In genomic region chr7:91719008-91719407, GRCh38 we compare ENCODE assay signal across 34 cellular contexts.
"Had no signal": no experiment of that assay in that cellular context is flagged by ENCODE, and none has a peak within 500 bp of the region (broad histone marks: within the 10 kb centered on the region; RNA-seq: fewer than 3 reads in every experiment).

No MANE protein-coding gene starts in this region.

- ATAC-seq: activated CD8-positive, alpha-beta T cell treated with anti-CD3 and anti-CD28 coated beads for 36 hours; activated naive CD4-positive, alpha-beta T cell treated with anti-CD3 and anti-CD28 coated beads, Interleukin-2, amount 50 U/mL, for 72 hours; activated T-cell treated with anti-CD3 and anti-CD28 coated beads, Interleukin-2, amount 50 U/mL, for 4 hours; activated T-cell treated with anti-CD3 and anti-CD28 coated beads, Interleukin-2, amount 50 U/mL, for 72 hours; activated T-helper 17 cell treated with anti-CD3 and anti-CD28 coated beads, Interleukin-2, amount 50 U/mL, for 72 hours had no signal

- H3K27ac Mint-ChIP-seq: activated B cell treated with CpG ODN at 0.5 μM for 24 hours; activated CD4-positive, alpha-beta memory T cell treated with anti-CD3 and anti-CD28 coated beads for 36 hours; activated CD4-positive, alpha-beta T cell treated with anti-CD3 and anti-CD28 coated beads, Interleukin-2, amount 10 ng/mL, durations not matched to agents 24 days and 14 days; activated CD8-positive, alpha-beta T cell treated with anti-CD3 and anti-CD28 coated beads for 36 hours; activated naive CD4-positive, alpha-beta T cell treated with anti-CD3 and anti-CD28 coated beads for 36 hours; activated naive CD4-positive, alpha-beta T cell treated with anti-CD3 and anti-CD28 coated beads, Interleukin-2, amount 50 U/mL, for 72 hours; activated naive CD8-positive, alpha-beta T cell treated with anti-CD3 and anti-CD28 coated beads for 36 hours; activated T-cell treated with anti-CD3 and anti-CD28 coated beads, Interleukin-2, amount 50 U/mL, for 72 hours; activated T-helper 1 cell treated with anti-CD3 and anti-CD28 coated beads, Interleukin-12 subunit alpha, Interleukin-12 subunit beta, Interleukin-2, Interleukin-4 antibody, amounts not matched to agents 30 ng/mL and 10 ng/mL and 1 ng/mL, durations not matched to agents 14 hours and 24 hours and 36 hours; activated T-helper 17 cell treated with anti-CD3 and anti-CD28 coated beads, Interleukin-2, amount 50 U/mL, for 72 hours; brain; T-helper 1 cell treated with Interleukin-12 subunit alpha and Interleukin-12 subunit beta and Interleukin-4 antibody, amounts not matched to agents 30 μg/mL and 1 μg/mL, for 36 hours; T-helper 2 cell treated with Interferon-gamma antibody and Interleukin-4, amounts not matched to agents 5 μg/mL and 100 μg/mL, for 36 hours had no signal

- H3K27me3 ChIP-seq: adrenal gland, ascending aorta, breast epithelium had no signal

- H3K4me3 ChIP-seq: adrenal gland, ascending aorta, breast epithelium had no signal

- H3K27me3 Mint-ChIP-seq: activated B cell treated with CpG ODN at 0.5 μM for 24 hours; activated CD4-positive, alpha-beta memory T cell treated with anti-CD3 and anti-CD28 coated beads for 36 hours; activated CD4-positive, alpha-beta T cell treated with anti-CD3 and anti-CD28 coated beads, Interleukin-2, amount 10 ng/mL, durations not matched to agents 24 days and 14 days; activated CD8-positive, alpha-beta T cell treated with anti-CD3 and anti-CD28 coated beads for 36 hours; activated naive CD8-positive, alpha-beta T cell treated with anti-CD3 and anti-CD28 coated beads for 36 hours; activated T-helper 17 cell treated with anti-CD3 and anti-CD28 coated beads, Interleukin-2, amount 50 U/mL, for 72 hours had no signal

- H3K4me1 ChIP-seq: adrenal gland, ascending aorta, breast epithelium had no signal

- H3K36me3 Mint-ChIP-seq: activated CD4-positive, alpha-beta memory T cell treated with anti-CD3 and anti-CD28 coated beads for 36 hours; activated naive CD8-positive, alpha-beta T cell treated with anti-CD3 and anti-CD28 coated beads for 36 hours; brain had no signal

- H3K4me3 Mint-ChIP-seq: activated B cell treated with CpG ODN at 0.5 μM for 24 hours; activated CD4-positive, alpha-beta memory T cell treated with anti-CD3 and anti-CD28 coated beads for 36 hours; activated CD4-positive, alpha-beta T cell treated with anti-CD3 and anti-CD28 coated beads, Interleukin-2, amount 10 ng/mL, durations not matched to agents 24 days and 14 days; activated CD8-positive, alpha-beta T cell treated with anti-CD3 and anti-CD28 coated beads for 36 hours; activated naive CD4-positive, alpha-beta T cell treated with anti-CD3 and anti-CD28 coated beads for 36 hours; activated naive CD8-positive, alpha-beta T cell treated with anti-CD3 and anti-CD28 coated beads for 36 hours; activated T-cell treated with anti-CD3 and anti-CD28 coated beads, Interleukin-2, amount 50 U/mL, for 4 hours; activated T-cell treated with anti-CD3 and anti-CD28 coated beads, Interleukin-2, amount 50 U/mL, for 72 hours; activated T-helper 1 cell treated with anti-CD3 and anti-CD28 coated beads, Interleukin-12 subunit alpha, Interleukin-12 subunit beta, Interleukin-2, Interleukin-4 antibody, amounts not matched to agents 30 ng/mL and 10 ng/mL and 1 ng/mL, durations not matched to agents 14 hours and 24 hours and 36 hours; activated T-helper 17 cell treated with anti-CD3 and anti-CD28 coated beads, Interleukin-2, amount 50 U/mL, for 72 hours; brain; T-helper 1 cell treated with Interleukin-12 subunit alpha and Interleukin-12 subunit beta and Interleukin-4 antibody, amounts not matched to agents 30 μg/mL and 1 μg/mL, for 36 hours; T-helper 2 cell treated with Interferon-gamma antibody and Interleukin-4, amounts not matched to agents 5 μg/mL and 100 μg/mL, for 36 hours had no signal

- H3K36me3 ChIP-seq: adrenal gland, ascending aorta, breast epithelium had no signal

- H3K4me1 Mint-ChIP-seq: activated B cell treated with CpG ODN at 0.5 μM for 24 hours; activated CD4-positive, alpha-beta T cell treated with anti-CD3 and anti-CD28 coated beads, Interleukin-2, amount 10 ng/mL, durations not matched to agents 24 days and 14 days; activated naive CD8-positive, alpha-beta T cell treated with anti-CD3 and anti-CD28 coated beads for 36 hours; activated T-helper 17 cell treated with anti-CD3 and anti-CD28 coated beads, Interleukin-2, amount 50 U/mL, for 72 hours; brain had no signal

- H3K27ac ChIP-seq: adrenal gland, ascending aorta, breast epithelium, VCaP had no signal

- DNase-seq: activated B cell treated with CpG ODN at 0.5 μM for 24 hours; activated CD4-positive, alpha-beta memory T cell treated with anti-CD3 and anti-CD28 coated beads for 36 hours; activated CD4-positive, alpha-beta T cell treated with anti-CD3 and anti-CD28 coated beads for 4 hours; activated CD4-positive, alpha-beta T cell treated with anti-CD3 and anti-CD28 coated beads, Interleukin-2, amount 10 ng/mL, durations not matched to agents 24 days and 14 days; activated CD4-positive, alpha-beta T cell treated with anti-CD3 and anti-CD28 coated beads, Interleukin-2, amount 50 U/mL, for 1 hour; activated CD4-positive, alpha-beta T cell treated with anti-CD3 and anti-CD28 coated beads, Interleukin-2, amount 50 U/mL, for 4 hours; activated CD4-positive, CD25-positive, alpha-beta regulatory T cell treated with anti-CD3 and anti-CD28 coated beads, Interleukin-2, amount 50 U/mL, for 72 hours; activated CD8-positive, alpha-beta memory T cell treated with anti-CD3 and anti-CD28 coated beads, Interleukin-2, amount 50 U/mL, for 4 hours; activated CD8-positive, alpha-beta T cell treated with anti-CD3 and anti-CD28 coated beads for 36 hours; activated effector memory CD4-positive, alpha-beta T cell treated with anti-CD3 and anti-CD28 coated beads, Interleukin-2, amount 50 U/mL, for 16 hours; activated gamma-delta T cell treated with Interleukin-2 at 50 U/mL for 16 hours; activated naive CD4-positive, alpha-beta T cell; activated naive CD4-positive, alpha-beta T cell treated with anti-CD3 and anti-CD28 coated beads for 36 hours; activated naive CD4-positive, alpha-beta T cell treated with anti-CD3 and anti-CD28 coated beads, Interleukin-2, amount 50 U/mL, for 16 hours; activated naive CD8-positive, alpha-beta T cell treated with anti-CD3 and anti-CD28 coated beads for 36 hours; activated T-cell treated with anti-CD3 and anti-CD28 coated beads for 4 hours; activated T-cell treated with anti-CD3 and anti-CD28 coated beads, Interleukin-2, amount 50 U/mL, for 1 hour; activated T-cell treated with anti-CD3 and anti-CD28 coated beads, Interleukin-2, amount 50 U/mL, for 4 hours; activated T-cell treated with anti-CD3 and anti-CD28 coated beads, Interleukin-2, amount 50 U/mL, for 72 hours; adrenal gland; amniotic stem cell; central memory CD4-positive, alpha-beta T cell; T-helper 1 cell; T-helper 2 cell; T-helper 9 cell had no signal

- H3K9me3 ChIP-seq: adrenal gland had no signal
